10 cellular contexts compared by ENCODE assay signal in the genomic region with DNA sequence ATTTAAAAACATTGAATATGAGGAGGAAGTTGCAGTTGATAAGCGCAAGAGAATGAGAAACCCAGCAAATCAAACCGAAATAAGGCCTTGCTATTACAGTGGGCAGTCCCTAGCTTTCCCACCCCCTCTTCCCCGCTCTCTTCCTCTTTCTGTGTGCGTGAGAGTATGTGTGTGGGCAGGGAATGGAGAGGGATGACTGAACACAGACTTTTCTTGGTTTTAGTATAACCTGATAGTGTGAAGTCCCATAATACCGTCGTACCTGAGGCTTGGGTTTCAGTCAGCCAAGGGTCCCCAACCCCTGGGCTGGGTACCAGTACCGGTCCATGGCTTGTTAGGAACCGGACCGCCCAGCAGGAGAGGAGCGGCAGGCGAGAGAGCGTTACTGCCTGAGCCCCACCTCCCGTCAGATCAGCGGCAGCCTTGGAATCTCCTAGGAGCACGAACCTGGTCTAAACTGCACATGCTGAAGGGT.
DNase-seq lines count a peak whose midpoint lies in the region; ATAC-seq and TF ChIP-seq lines count a peak whose summit lies in the region.
"Had no signal": no experiment of that assay in that cellular context is flagged by ENCODE, and none has a peak within 500 bp of the region (broad histone marks: within the 10 kb centered on the region; RNA-seq: fewer than 3 reads in every experiment).

No MANE protein-coding gene starts in this region.

- peak in 1 of 2 donors; percentile 68 for ATAC-seq in natural killer cell treated with Interleukin-12 subunit alpha and Interleukin-12 subunit beta and Interleukin-15 and Interleukin-18, amount 100 ng/mL, for 72 hours
- ATAC-seq in natural killer cell (no peak), HG02840 (IDR thresholded peaks at IDR 0.05; ENCODE audit: low FRiP score, unreplicated experiment) (peak; percentile 48), Right ventricle myocardium superior (ENCODE audit: poor library complexity) (no peak)
- ATAC-seq in activated T-cell treated with anti-CD3 and anti-CD28 coated beads, Interleukin-2, amount 50 U/mL, for 72 hours (replicated peaks in 1 of 2) = peak; percentile 81 to 84
- peak; percentile 90 to 94 for ATAC-seq in stimulated activated naive B cell treated with anti-CD40 and anti-IgM and Interleukin-4, amounts not matched to agents 10 μg/mL and 1 μg/mL and 100 μg/mL, for 72 hours (replicated peaks)

- peak overlapping the region; percentile 69 for H3K4me3 Mint-ChIP-seq in natural killer cell treated with Interleukin-12 subunit alpha and Interleukin-12 subunit beta and Interleukin-15 and Interleukin-18, amount 100 ng/mL, for 72 hours
- H3K4me3 Mint-ChIP-seq in natural killer cell = no peak overlapping the region
- peak overlapping the region; percentile 59 to 68 for H3K4me3 Mint-ChIP-seq in activated T-cell treated with anti-CD3 and anti-CD28 coated beads, Interleukin-2, amount 50 U/mL, for 72 hours
- H3K4me3 Mint-ChIP-seq in stimulated activated naive B cell treated with anti-CD40 and anti-IgM and Interleukin-4, amounts not matched to agents 10 μg/mL and 1 μg/mL and 100 μg/mL, for 72 hours = peak overlapping the region; percentile 66 to 67
- no peak overlapping the region for H3K4me3 Mint-ChIP-seq in glutamatergic neuron (ENCODE audit: unreplicated experiment)

- intact Hi-C loops in natural killer cell (cut with micrococcal nuclease) = no loop called here
- intact Hi-C loops in Right ventricle myocardium superior (cut with DNase I) = no loop called here

- peaks cover 45% of the 10 kb centered on the region for H3K36me3 Mint-ChIP-seq in natural killer cell treated with Interleukin-12 subunit alpha and Interleukin-12 subunit beta and Interleukin-15 and Interleukin-18, amount 100 ng/mL, for 72 hours
- H3K36me3 Mint-ChIP-seq in natural killer cell = peaks cover 38% of the 10 kb centered on the region
- H3K36me3 Mint-ChIP-seq in activated T-cell treated with anti-CD3 and anti-CD28 coated beads, Interleukin-2, amount 50 U/mL, for 72 hours (ENCODE audit: insufficient read depth in 2 of 2) = peaks cover 7 to 49% of the 10 kb centered on the region in 2 donors
- H3K36me3 Mint-ChIP-seq in stimulated activated naive B cell treated with anti-CD40 and anti-IgM and Interleukin-4, amounts not matched to agents 10 μg/mL and 1 μg/mL and 100 μg/mL, for 72 hours = peaks cover 70 to 87% of the 10 kb centered on the region in 2 donors
- H3K36me3 Mint-ChIP-seq in glutamatergic neuron (ENCODE audit: unreplicated experiment) = no peaks in the 10 kb centered on the region

- H3K9me3 Mint-ChIP-seq in natural killer cell treated with Interleukin-12 subunit alpha and Interleukin-12 subunit beta and Interleukin-15 and Interleukin-18, amount 100 ng/mL, for 72 hours = no peaks in the 10 kb centered on the region
- H3K9me3 Mint-ChIP-seq in natural killer cell = no peaks in the 10 kb centered on the region
- H3K9me3 Mint-ChIP-seq in activated T-cell treated with anti-CD3 and anti-CD28 coated beads, Interleukin-2, amount 50 U/mL, for 72 hours = no peaks in the 10 kb centered on the region
- H3K9me3 Mint-ChIP-seq in stimulated activated naive B cell treated with anti-CD40 and anti-IgM and Interleukin-4, amounts not matched to agents 10 μg/mL and 1 μg/mL and 100 μg/mL, for 72 hours = peaks cover 4 to 5% of the 10 kb centered on the region in 2 donors
- no peaks in the 10 kb centered on the region for H3K9me3 Mint-ChIP-seq in glutamatergic neuron (ENCODE audit: unreplicated experiment)

- TF ChIP-seq CTCF in natural killer cell (IDR thresholded peaks at IDR 0.05) (no peak), glutamatergic neuron (IDR thresholded peaks at IDR 0.05; ENCODE audit: partially characterized antibody, unreplicated experiment) (no peak)

- H3K27me3 Mint-ChIP-seq in natural killer cell treated with Interleukin-12 subunit alpha and Interleukin-12 subunit beta and Interleukin-15 and Interleukin-18, amount 100 ng/mL, for 72 hours = no peaks in the 10 kb centered on the region
- no peaks in the 10 kb centered on the region for H3K27me3 Mint-ChIP-seq in natural killer cell (ENCODE audit: low read depth in 2 of 2)
- no peaks in the 10 kb centered on the region for H3K27me3 Mint-ChIP-seq in activated T-cell treated with anti-CD3 and anti-CD28 coated beads, Interleukin-2, amount 50 U/mL, for 72 hours (ENCODE audit: low read depth)
- no peaks in the 10 kb centered on the region for H3K27me3 Mint-ChIP-seq in stimulated activated naive B cell treated with anti-CD40 and anti-IgM and Interleukin-4, amounts not matched to agents 10 μg/mL and 1 μg/mL and 100 μg/mL, for 72 hours
- peaks cover 7% of the 10 kb centered on the region for H3K27me3 Mint-ChIP-seq in glutamatergic neuron (ENCODE audit: unreplicated experiment)

- H3K27ac Mint-ChIP-seq in natural killer cell treated with Interleukin-12 subunit alpha and Interleukin-12 subunit beta and Interleukin-15 and Interleukin-18, amount 100 ng/mL, for 72 hours = peak overlapping the region; percentile 84 to 87
- H3K27ac Mint-ChIP-seq in natural killer cell (peak overlapping the region in 1 of 2 donors; percentile 86), glutamatergic neuron (ENCODE audit: unreplicated experiment) (no peak overlapping the region)
- H3K27ac Mint-ChIP-seq in activated T-cell treated with anti-CD3 and anti-CD28 coated beads, Interleukin-2, amount 50 U/mL, for 72 hours = peak overlapping the region; percentile 94
- H3K27ac Mint-ChIP-seq in stimulated activated naive B cell treated with anti-CD40 and anti-IgM and Interleukin-4, amounts not matched to agents 10 μg/mL and 1 μg/mL and 100 μg/mL, for 72 hours = peak overlapping the region; percentile 99

- H3K4me1 Mint-ChIP-seq in natural killer cell treated with Interleukin-12 subunit alpha and Interleukin-12 subunit beta and Interleukin-15 and Interleukin-18, amount 100 ng/mL, for 72 hours (ENCODE audit: low read depth in 2 of 2) = peaks cover 52 to 69% of the 10 kb centered on the region in 2 donors
- H3K4me1 Mint-ChIP-seq in natural killer cell = peaks cover 53 to 79% of the 10 kb centered on the region in 2 donors
- H3K4me1 Mint-ChIP-seq in activated T-cell treated with anti-CD3 and anti-CD28 coated beads, Interleukin-2, amount 50 U/mL, for 72 hours (ENCODE audit: low read depth) = peaks cover 85% of the 10 kb centered on the region
- peaks cover 59 to 95% of the 10 kb centered on the region in 2 donors for H3K4me1 Mint-ChIP-seq in stimulated activated naive B cell treated with anti-CD40 and anti-IgM and Interleukin-4, amounts not matched to agents 10 μg/mL and 1 μg/mL and 100 μg/mL, for 72 hours
- peaks cover 32% of the 10 kb centered on the region for H3K4me1 Mint-ChIP-seq in glutamatergic neuron (ENCODE audit: low read depth, unreplicated experiment)

- DNase-seq in natural killer cell treated with Interleukin-12 subunit alpha and Interleukin-12 subunit beta and Interleukin-15 and Interleukin-18, amount 100 ng/mL, for 72 hours (ENCODE audit: low spot score) = no peak
- DNase-seq in natural killer cell = no peak
- peak; percentile 58 to 72 for DNase-seq in activated T-cell treated with anti-CD3 and anti-CD28 coated beads, Interleukin-2, amount 50 U/mL, for 72 hours
- peak; percentile 82 for DNase-seq in stimulated activated naive B cell treated with anti-CD40 and anti-IgM and Interleukin-4, amounts not matched to agents 10 μg/mL and 1 μg/mL and 100 μg/mL, for 72 hours
- DNase-seq in glutamatergic neuron = no peak
- DNase-seq in AG08396 (ENCODE audit: low spot score) = no peak
- DNase-seq in Right ventricle myocardium superior = no peak
- DNase-seq: cerebellar nuclear complex, WERI-Rb-1 had no signal

Comparison
In these comparisons a context has a peak if more than half of its experiments do, and no peak if none do; other contexts are left out.
1. H3K4me3 Mint-ChIP-seq: peak in natural killer cell treated with Interleukin-12 subunit alpha and Interleukin-12 subunit beta and Interleukin-15 and Interleukin-18, amount 100 ng/mL, for 72 hours (single experiment), activated T-cell treated with anti-CD3 and anti-CD28 coated beads, Interleukin-2, amount 50 U/mL, for 72 hours (2 of 2) and stimulated activated naive B cell treated with anti-CD40 and anti-IgM and Interleukin-4, amounts not matched to agents 10 μg/mL and 1 μg/mL and 100 μg/mL, for 72 hours (2 of 2); none in natural killer cell (single experiment) and glutamatergic neuron (single experiment).
2. ATAC-seq: peak in HG02840 (single experiment), activated T-cell treated with anti-CD3 and anti-CD28 coated beads, Interleukin-2, amount 50 U/mL, for 72 hours (2 of 2) and stimulated activated naive B cell treated with anti-CD40 and anti-IgM and Interleukin-4, amounts not matched to agents 10 μg/mL and 1 μg/mL and 100 μg/mL, for 72 hours (2 of 2); none in natural killer cell (0 of 3) and Right ventricle myocardium superior (single experiment).
3. DNase-seq: peak in activated T-cell treated with anti-CD3 and anti-CD28 coated beads, Interleukin-2, amount 50 U/mL, for 72 hours (2 of 2) and stimulated activated naive B cell treated with anti-CD40 and anti-IgM and Interleukin-4, amounts not matched to agents 10 μg/mL and 1 μg/mL and 100 μg/mL, for 72 hours (single experiment); none in natural killer cell treated with Interleukin-12 subunit alpha and Interleukin-12 subunit beta and Interleukin-15 and Interleukin-18, amount 100 ng/mL, for 72 hours (single experiment), natural killer cell (single experiment), glutamatergic neuron (single experiment), AG08396 (single experiment) and Right ventricle myocardium superior (single experiment).